In the genomic region with DNA sequence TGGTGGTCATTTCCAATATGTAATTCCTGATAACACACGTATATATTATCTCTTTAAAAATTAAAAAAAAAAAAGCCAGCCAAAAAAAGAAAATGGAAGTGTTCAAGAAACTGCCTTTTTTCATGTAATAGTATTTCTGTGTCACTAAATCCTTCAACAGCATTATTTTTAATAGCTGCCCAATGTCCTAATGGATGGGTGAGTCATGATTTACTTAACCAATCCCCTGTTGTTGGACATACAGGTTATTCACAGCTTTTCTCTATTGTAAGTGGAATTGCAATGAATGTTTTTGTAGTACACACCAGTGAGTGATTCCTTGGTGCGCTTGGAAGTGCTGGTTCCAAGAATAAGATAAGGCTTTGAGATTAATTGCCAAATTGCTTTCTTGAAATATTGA, we compare ENCODE assay signal across 25 cellular contexts.
DNase-seq lines count a peak whose midpoint lies in the region; ATAC-seq and TF ChIP-seq lines count a peak whose summit lies in the region.
"Had no signal": no experiment of that assay in that cellular context is flagged by ENCODE, and none has a peak within 500 bp of the region (broad histone marks: within the 10 kb centered on the region; RNA-seq: fewer than 3 reads in every experiment).

No MANE protein-coding gene starts in this region.

- H3K27ac Mint-ChIP-seq in T-helper 2 cell treated with Interferon-gamma antibody and Interleukin-4, amounts not matched to agents 5 μg/mL and 100 μg/mL, for 36 hours, result no peak overlapping the region
- H3K27ac Mint-ChIP-seq: B cell; CD4-positive, alpha-beta memory T cell; CD4-positive, CD25-positive, alpha-beta regulatory T cell; CD8-positive, alpha-beta memory T cell had no signal

- peaks cover 2% of the 10 kb centered on the region for H3K27me3 Mint-ChIP-seq in T-helper 2 cell treated with Interferon-gamma antibody and Interleukin-4, amounts not matched to agents 5 μg/mL and 100 μg/mL, for 36 hours (ENCODE audit: low read depth)
- H3K27me3 Mint-ChIP-seq: B cell; CD4-positive, alpha-beta memory T cell; CD4-positive, CD25-positive, alpha-beta regulatory T cell; CD8-positive, alpha-beta memory T cell had no signal

- WGBS in esophagus muscularis mucosa, result 100% methylated on average over 2 of the region's 2 CpGs

- H3K27me3 ChIP-seq in PC-3 (ENCODE audit: low read length), result no peaks in the 10 kb centered on the region
- H3K27me3 ChIP-seq in esophagus muscularis mucosa, result no peaks in the 10 kb centered on the region
- H3K27me3 ChIP-seq: BLaER1 treated with 17β-estradiol and CSF1 and Interleukin-3, amounts not matched to agents 10 nM and 100 nM had no signal

- no peaks in the 10 kb centered on the region for H3K9me3 Mint-ChIP-seq in T-helper 2 cell treated with Interferon-gamma antibody and Interleukin-4, amounts not matched to agents 5 μg/mL and 100 μg/mL, for 36 hours
- H3K9me3 Mint-ChIP-seq: CD4-positive, alpha-beta memory T cell; CD4-positive, CD25-positive, alpha-beta regulatory T cell; CD8-positive, alpha-beta memory T cell had no signal

- BruUV-seq in PC-3 (replicated peaks; lab: Mats Ljungman, UMichigan), result no TSS peak

- no peaks in the 10 kb centered on the region for H4K20me1 ChIP-seq in PC-3 (ENCODE audit: low read length)
- H4K20me1 ChIP-seq: BLaER1 treated with 17β-estradiol and CSF1 and Interleukin-3, amounts not matched to agents 10 nM and 100 nM had no signal

- H3K36me3 Mint-ChIP-seq in T-helper 2 cell treated with Interferon-gamma antibody and Interleukin-4, amounts not matched to agents 5 μg/mL and 100 μg/mL, for 36 hours (ENCODE audit: low read depth), result no peaks in the 10 kb centered on the region
- H3K36me3 Mint-ChIP-seq: CD4-positive, alpha-beta memory T cell; CD4-positive, CD25-positive, alpha-beta regulatory T cell had no signal

- peak; percentile 46 for ATAC-seq in PC-3
- ATAC-seq: A549, GM12878 had no signal

- H3K79me2 ChIP-seq in PC-3 (ENCODE audit: low read length), result no peaks in the 10 kb centered on the region

- no peak overlapping the region for H3K9ac ChIP-seq in PC-3 (ENCODE audit: low read length)
- H3K9ac ChIP-seq: BLaER1 treated with 17β-estradiol and CSF1 and Interleukin-3, amounts not matched to agents 10 nM and 100 nM had no signal

- intact Hi-C loops in PC-3 (cut with micrococcal nuclease), result no loop called here
- intact Hi-C loops in esophagus muscularis mucosa (cut with DNase I), result no loop called here

- no peak overlapping the region for H3K4me2 ChIP-seq in PC-3 (ENCODE audit: low read length)
- H3K4me2 ChIP-seq: A549; BLaER1 treated with 17β-estradiol and CSF1 and Interleukin-3, amounts not matched to agents 10 nM and 100 nM had no signal

- no peaks in the 10 kb centered on the region for H3K9me3 ChIP-seq in PC-3 (ENCODE audit: low read length)
- H3K9me3 ChIP-seq in esophagus muscularis mucosa, result no peaks in the 10 kb centered on the region
- H3K9me3 ChIP-seq: A549; BLaER1 treated with 17β-estradiol and CSF1 and Interleukin-3, amounts not matched to agents 10 nM and 100 nM had no signal

- no peak for TF ChIP-seq POLR2A in esophagus muscularis mucosa (IDR thresholded peaks at IDR 0.05; ENCODE audit: low read depth)

- CTCF ChIA-PET in PC-3 (lab: Charles Lee), result no interaction called here

- no peaks in the 10 kb centered on the region for H3K36me3 ChIP-seq in PC-3 (ENCODE audit: low read depth, low read length)
- H3K36me3 ChIP-seq in esophagus muscularis mucosa, result no peaks in the 10 kb centered on the region
- H3K36me3 ChIP-seq: BLaER1 treated with 17β-estradiol and CSF1 and Interleukin-3, amounts not matched to agents 10 nM and 100 nM had no signal

- H3K4me3 Mint-ChIP-seq in T-helper 2 cell treated with Interferon-gamma antibody and Interleukin-4, amounts not matched to agents 5 μg/mL and 100 μg/mL, for 36 hours, result no peak overlapping the region
- H3K4me3 Mint-ChIP-seq: B cell; CD4-positive, alpha-beta memory T cell; CD4-positive, CD25-positive, alpha-beta regulatory T cell; CD8-positive, alpha-beta memory T cell had no signal

- H3F3A ChIP-seq in PC-3 (ENCODE audit: low read length, unreplicated experiment), result no peaks in the 10 kb centered on the region

- no peak for TF ChIP-seq EP300 in esophagus muscularis mucosa (IDR thresholded peaks at IDR 0.05)

- peak; percentile 21 for DNase-seq in DMS53 (lab: John Stamatoyannopoulos, UW)
- no peak for DNase-seq in DMS53 treated with DMSO at 0.1 percent for 48 hours (lab: John Stamatoyannopoulos, UW; ENCODE audit: unreplicated experiment)
- DNase-seq in PC-3, result peak; percentile 28
- DNase-seq in esophagus muscularis mucosa (ENCODE audit: extremely low spot score), result peak; percentile 19
- DNase-seq in T-helper 2 cell treated with Interferon-gamma antibody and Interleukin-4, amounts not matched to agents 5 μg/mL and 100 μg/mL, for 36 hours (ENCODE audit: low spot score), result no peak
- DNase-seq in CD1c-positive myeloid dendritic cell (ENCODE audit: extremely low spot score), result no peak
- DNase-seq in activated gamma-delta T cell treated with Interleukin-2 at 50 U/mL for 16 hours, result no peak
- DNase-seq: AML-193; CD4-positive, alpha-beta memory T cell; CD4-positive, CD25-positive, alpha-beta regulatory T cell; CD8-positive, alpha-beta memory T cell; COR-L47; DMS 273 treated with DMSO at 0.1 percent for 48 hours; DMS153; DMS79; DND-41; EL; GDM1 had no signal

- TF ChIP-seq CTCF in PC-3 (conservative IDR thresholded peaks at IDR 0.05; ENCODE audit: low read depth, low read length) (no peak), VCaP (conservative IDR thresholded peaks at IDR 0.05) (no peak), esophagus muscularis mucosa (IDR thresholded peaks at IDR 0.05) (no peak)

- H3K4me3 ChIP-seq in PC-3 (ENCODE audit: low read length), result no peak overlapping the region
- H3K4me3 ChIP-seq in esophagus muscularis mucosa, result no peak overlapping the region
- H3K4me3 ChIP-seq: A549; BLaER1 treated with 17β-estradiol and CSF1 and Interleukin-3, amounts not matched to agents 10 nM and 100 nM; GM12878 had no signal

- H3K27ac ChIP-seq in PC-3 (ENCODE audit: low read length) (no peak overlapping the region), VCaP (peak overlapping the region; percentile 52; the same call in 1 of the 2 replicates), esophagus muscularis mucosa (replicated peaks in 1 of 4) (no peak overlapping the region)
- H3K27ac ChIP-seq: 22Rv1; A549; BLaER1 treated with 17β-estradiol and CSF1 and Interleukin-3, amounts not matched to agents 10 nM and 100 nM; C4-2B had no signal

- no peaks in the 10 kb centered on the region for H3K4me1 Mint-ChIP-seq in T-helper 2 cell treated with Interferon-gamma antibody and Interleukin-4, amounts not matched to agents 5 μg/mL and 100 μg/mL, for 36 hours (ENCODE audit: low read depth)
- H3K4me1 Mint-ChIP-seq: B cell; CD4-positive, alpha-beta memory T cell; CD8-positive, alpha-beta memory T cell had no signal

- H2AFZ ChIP-seq in PC-3 (ENCODE audit: low read length), result no peak overlapping the region

- POLR2A ChIA-PET in PC-3 (lab: Charles Lee; ENCODE audit: unreplicated experiment), result no interaction called here

- no peaks in the 10 kb centered on the region for H3K9me2 ChIP-seq in PC-3 (replicated peaks; ENCODE audit: low read length)

- H3K4me1 ChIP-seq in PC-3 (ENCODE audit: insufficient read depth, low read length), result no peaks in the 10 kb centered on the region; the same call in 1 of the 2 replicates
- no peaks in the 10 kb centered on the region for H3K4me1 ChIP-seq in esophagus muscularis mucosa
- H3K4me1 ChIP-seq: A549 had no signal

Comparison
In these comparisons a context has a peak if more than half of its experiments do, and no peak if none do; other contexts are left out.
1. DNase-seq: peak in DMS53 (single experiment), PC-3 (single experiment) and esophagus muscularis mucosa (single experiment); none in DMS53 treated with DMSO at 0.1 percent for 48 hours (single experiment), T-helper 2 cell treated with Interferon-gamma antibody and Interleukin-4, amounts not matched to agents 5 μg/mL and 100 μg/mL, for 36 hours (single experiment), CD1c-positive myeloid dendritic cell (single experiment) and activated gamma-delta T cell treated with Interleukin-2 at 50 U/mL for 16 hours (single experiment).